20 cellular contexts compared by ENCODE assay signal in the genomic region with DNA sequence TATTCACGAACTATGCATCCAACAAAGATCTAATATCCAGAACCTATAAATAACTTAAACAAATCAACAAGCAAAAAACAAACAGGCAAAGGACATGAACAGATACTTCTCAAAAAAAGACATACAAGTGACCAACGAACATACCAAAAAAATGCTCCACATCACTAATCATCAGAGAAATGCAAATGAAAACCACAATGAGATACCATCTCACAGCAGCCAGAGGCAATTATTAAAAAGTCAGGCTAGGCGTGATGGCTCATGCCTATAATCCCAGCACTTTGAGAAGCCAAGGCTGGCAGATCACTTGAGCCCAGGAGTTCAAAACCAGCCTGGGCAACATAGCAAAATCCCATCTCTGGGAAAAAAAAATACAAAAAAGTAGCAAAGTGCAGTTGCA. TPM values are rescaled to one million over a fixed set of nuclear protein-coding genes. Genes with fewer than 3 reads are reported as not detected.
"Had no signal": no experiment of that assay in that cellular context is flagged by ENCODE, and none has a peak within 500 bp of the region (broad histone marks: within the 10 kb centered on the region; RNA-seq: fewer than 3 reads in every experiment).

No MANE protein-coding gene starts in this region.

- DNase-seq: activated CD4-positive, alpha-beta T cell treated with anti-CD3 and anti-CD28 coated beads for 1 hour; activated CD4-positive, alpha-beta T cell treated with anti-CD3 and anti-CD28 coated beads, Interleukin-2, amount 50 U/mL, for 4 hours; activated naive CD4-positive, alpha-beta T cell treated with anti-CD3 and anti-CD28 coated beads for 36 hours; activated naive CD8-positive, alpha-beta T cell treated with anti-CD3 and anti-CD28 coated beads, Interleukin-2, amount 50 U/mL, for 24 hours; aorta; cerebellar nuclear complex; effector memory CD8-positive, alpha-beta T cell; heart right ventricle; left colon; lower lobe of right lung; midbrain; ovary; right lobe of liver; stimulated activated naive CD8-positive, alpha-beta T cell treated with anti-CD3 and anti-CD28 coated beads, Interleukin-15, Interleukin-2, amounts not matched to agents 100 U/mL and 50 U/mL, for 24 hours; transverse colon had no signal

- ATAC-seq: activated naive CD8-positive, alpha-beta T cell treated with anti-CD3 and anti-CD28 coated beads, Interleukin-2, amount 50 U/mL, for 24 hours; activated T-helper 17 cell treated with anti-CD3 and anti-CD28 coated beads, Interleukin-2, amount 50 U/mL, for 72 hours; effector memory CD8-positive, alpha-beta T cell; foreskin keratinocyte; heart right ventricle; left colon; lower lobe of right lung; right lobe of liver; stimulated activated naive CD8-positive, alpha-beta T cell treated with anti-CD3 and anti-CD28 coated beads, Interleukin-15, Interleukin-2, amounts not matched to agents 100 U/mL and 50 U/mL, for 24 hours had no signal

RNA-seq across cellular contexts. Expression of gene SAA4, which starts 10.7 kb away (rescaled TPM):
- total RNA-seq: activated naive CD4-positive, alpha-beta T cell treated with anti-CD3 and anti-CD28 coated beads for 36 hours; activated T-helper 17 cell treated with anti-CD3 and anti-CD28 coated beads, Interleukin-2, amount 50 U/mL, for 72 hours; foreskin keratinocyte; heart right ventricle; left colon; myocyte; pulmonary artery endothelial cell; transverse colon had no signal

RNA-seq across cellular contexts. Expression of gene SAA2, which starts 22.6 kb away (rescaled TPM):
- total RNA-seq: activated naive CD4-positive, alpha-beta T cell treated with anti-CD3 and anti-CD28 coated beads for 36 hours; activated T-helper 17 cell treated with anti-CD3 and anti-CD28 coated beads, Interleukin-2, amount 50 U/mL, for 72 hours; foreskin keratinocyte; myocyte; pulmonary artery endothelial cell had no signal

RNA-seq across cellular contexts. Expression of gene SAA1, which starts 40.2 kb away (rescaled TPM):
- total RNA-seq: activated naive CD4-positive, alpha-beta T cell treated with anti-CD3 and anti-CD28 coated beads for 36 hours; activated T-helper 17 cell treated with anti-CD3 and anti-CD28 coated beads, Interleukin-2, amount 50 U/mL, for 72 hours; pulmonary artery endothelial cell had no signal

RNA-seq across cellular contexts. Expression of gene MRGPRX4, which starts 53.3 kb away (rescaled TPM):
- total RNA-seq: activated naive CD4-positive, alpha-beta T cell treated with anti-CD3 and anti-CD28 coated beads for 36 hours; activated T-helper 17 cell treated with anti-CD3 and anti-CD28 coated beads, Interleukin-2, amount 50 U/mL, for 72 hours; aorta; foreskin keratinocyte; heart right ventricle; left colon; lower lobe of right lung; myocyte; ovary; pulmonary artery endothelial cell; right lobe of liver; transverse colon; vagina had no signal
